ENCODE assay signal across 21 cellular contexts in the genomic region with DNA sequence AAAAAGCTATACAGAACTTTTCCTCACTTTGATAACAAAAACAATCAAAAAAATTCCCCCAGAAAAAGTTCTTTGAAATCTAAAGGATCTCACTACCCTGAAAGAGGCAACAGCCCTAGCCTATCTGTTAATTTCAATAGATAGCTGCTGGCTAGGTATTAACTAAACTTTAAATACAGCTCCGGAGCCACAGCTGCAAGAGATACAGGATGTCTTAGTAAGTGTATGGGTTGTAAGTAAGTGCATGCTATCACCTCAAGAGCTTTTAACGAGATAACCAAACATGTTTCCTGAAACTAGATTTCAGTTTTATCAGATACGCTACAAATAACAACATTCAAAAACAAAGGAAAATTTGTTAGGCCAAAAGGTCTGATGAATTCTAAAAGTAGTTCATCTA.
A peak's percentile ranks its signal among the peaks of the same experiment; 100 is the strongest.
DNase-seq lines count a peak whose midpoint lies in the region; ATAC-seq and TF ChIP-seq lines count a peak whose summit lies in the region.
"Had no signal": no experiment of that assay in that cellular context is flagged by ENCODE, and none has a peak within 500 bp of the region (broad histone marks: within the 10 kb centered on the region; RNA-seq: fewer than 3 reads in every experiment).

No MANE protein-coding gene starts in this region.

- H3K4me2 ChIP-seq in DND-41 (ENCODE audit: insufficient read depth, low read length) (peak overlapping the region; percentile 66), PC-3 (ENCODE audit: low read length) (no peak overlapping the region)
- H3K4me2 ChIP-seq: smooth muscle cell had no signal

- H3K27ac Mint-ChIP-seq in CD4-positive, alpha-beta T cell = no peak overlapping the region
- H3K27ac Mint-ChIP-seq in T-helper 2 cell treated with Interferon-gamma antibody and Interleukin-4, amounts not matched to agents 5 μg/mL and 100 μg/mL, for 36 hours = peak overlapping the region; percentile 84
- H3K27ac Mint-ChIP-seq: endodermal cell had no signal

- CTCF ChIA-PET in CD4-positive, alpha-beta T cell (lab: Charles Lee) = interaction anchor here (0.5 to 0.9 kb wide), 4 partner anchors 15 to 175 kb away, joined by 3 read pairs; no protein-coding TSS in a partner anchor
- CTCF ChIA-PET in PC-3 (lab: Charles Lee) = no interaction called here

- H3F3A ChIP-seq in PC-3 (ENCODE audit: low read length, unreplicated experiment) = no peaks in the 10 kb centered on the region

- H3K36me3 Mint-ChIP-seq in CD4-positive, alpha-beta T cell (ENCODE audit: low read depth) = peaks cover 19% of the 10 kb centered on the region
- H3K36me3 Mint-ChIP-seq in T-helper 2 cell treated with Interferon-gamma antibody and Interleukin-4, amounts not matched to agents 5 μg/mL and 100 μg/mL, for 36 hours (ENCODE audit: low read depth) = peaks cover 16% of the 10 kb centered on the region

- intact Hi-C loops in CD4-positive, alpha-beta T cell (cut with DNase I, micrococcal nuclease) = loop anchor here (1.0 to 5.0 kb wide), 11 partner anchors 13 to 302 kb away; partner anchors contain the start of gene KLF12 (in 1 of the 2)
- intact Hi-C loops in PC-3 (cut with micrococcal nuclease) = no loop called here

- H3K79me2 ChIP-seq in DND-41 (ENCODE audit: insufficient read depth, low read length) (peaks cover 80% of the 10 kb centered on the region), PC-3 (ENCODE audit: low read length) (no peaks in the 10 kb centered on the region)

- POLR2A ChIA-PET in CD4-positive, alpha-beta T cell (lab: Charles Lee) = interaction anchor here (0.7 to 3.2 kb wide), 26 partner anchors 9 to 1341 kb away, joined by 3 to 42 read pairs (median 4); partner anchors contain the start of gene KLF12
- POLR2A ChIA-PET in PC-3 (lab: Charles Lee; ENCODE audit: unreplicated experiment) = no interaction called here

- no TSS peak for BruUV-seq in PC-3 (replicated peaks; lab: Mats Ljungman, UMichigan)

- no peak for TF ChIP-seq CTCF in CD4-positive, alpha-beta T cell (IDR thresholded peaks at IDR 0.05)
- TF ChIP-seq CTCF in DND-41 (IDR thresholded peaks at IDR 0.05; ENCODE audit: borderline replicate concordance, extremely low read depth, low read length, poor library complexity, severe bottlenecking) (no peak), PC-3 (conservative IDR thresholded peaks at IDR 0.05; ENCODE audit: low read depth, low read length) (no peak)

- no peaks in the 10 kb centered on the region for H3K9me2 ChIP-seq in PC-3 (replicated peaks; ENCODE audit: low read length)

- H3K9me3 ChIP-seq in CD4-positive, alpha-beta T cell (ENCODE audit: control insufficient read depth, low read length) = no peaks in the 10 kb centered on the region
- no peaks in the 10 kb centered on the region for H3K9me3 ChIP-seq in DND-41 (ENCODE audit: insufficient read depth, low read length, severe bottlenecking)
- no peaks in the 10 kb centered on the region for H3K9me3 ChIP-seq in effector memory CD4-positive, alpha-beta T cell (ENCODE audit: control insufficient read depth, low read length)
- no peaks in the 10 kb centered on the region for H3K9me3 ChIP-seq in PC-3 (ENCODE audit: low read length)
- H3K9me3 ChIP-seq: prostate gland, tibial artery had no signal

- H3K36me3 ChIP-seq in DND-41 (ENCODE audit: insufficient read depth, low read length) (peaks cover 27% of the 10 kb centered on the region), PC-3 (ENCODE audit: low read depth, low read length) (no peaks in the 10 kb centered on the region)
- H3K36me3 ChIP-seq in effector memory CD4-positive, alpha-beta T cell (ENCODE audit: control insufficient read depth, insufficient read depth, low read length) = peaks cover 9% of the 10 kb centered on the region
- H3K36me3 ChIP-seq: prostate gland, tibial artery had no signal

- no peaks in the 10 kb centered on the region for H3K27me3 ChIP-seq in CD4-positive, alpha-beta T cell (ENCODE audit: control insufficient read depth, insufficient read depth, low read length)
- H3K27me3 ChIP-seq in DND-41 (ENCODE audit: insufficient read depth, low read length, poor library complexity) (no peaks in the 10 kb centered on the region), PC-3 (ENCODE audit: low read length) (no peaks in the 10 kb centered on the region)
- H3K27me3 ChIP-seq in effector memory CD4-positive, alpha-beta T cell (replicated peaks; ENCODE audit: control insufficient read depth, insufficient read depth, low read length, poor library complexity, severe bottlenecking) = no peaks in the 10 kb centered on the region
- H3K27me3 ChIP-seq: tibial artery had no signal

- no peaks in the 10 kb centered on the region for H3K27me3 Mint-ChIP-seq in CD4-positive, alpha-beta T cell
- H3K27me3 Mint-ChIP-seq in T-helper 2 cell treated with Interferon-gamma antibody and Interleukin-4, amounts not matched to agents 5 μg/mL and 100 μg/mL, for 36 hours (ENCODE audit: low read depth) = no peaks in the 10 kb centered on the region

- peak overlapping the region; percentile 85 for H3K4me3 Mint-ChIP-seq in CD4-positive, alpha-beta T cell
- peak overlapping the region; percentile 80 for H3K4me3 Mint-ChIP-seq in T-helper 2 cell treated with Interferon-gamma antibody and Interleukin-4, amounts not matched to agents 5 μg/mL and 100 μg/mL, for 36 hours
- H3K4me3 Mint-ChIP-seq: endodermal cell had no signal

- DNase-seq in CD4-positive, alpha-beta T cell = peak in 1 of 10 experiments; percentile 16
- DNase-seq in DND-41 = peak; percentile 49
- no peak for DNase-seq in T-helper 2 cell treated with Interferon-gamma antibody and Interleukin-4, amounts not matched to agents 5 μg/mL and 100 μg/mL, for 36 hours (ENCODE audit: low spot score)
- DNase-seq in effector memory CD4-positive, alpha-beta T cell = no peak
- DNase-seq in PC-3 = no peak
- no peak for DNase-seq in HuH-7.5 (ENCODE audit: low spot score)
- DNase-seq: activated CD8-positive, alpha-beta memory T cell treated with anti-CD3 and anti-CD28 coated beads, Interleukin-2, amount 50 U/mL, for 4 hours; DMS 273 treated with DMSO at 0.1 percent for 48 hours; endodermal cell; KG1; mammary epithelial cell; NCI-H1048; NCI-H2171; RPMI8226; stimulated activated CD4-positive, alpha-beta T cell treated with anti-CD3 and anti-CD28 coated beads, Interleukin-4, amount 100 ng/mL, for 4 hours; stimulated activated CD8-positive, alpha-beta memory T cell treated with anti-CD3 and anti-CD28 coated beads, Interleukin-4, amount 100 ng/mL, for 48 hours; tibial artery had no signal

- peak; percentile 21 for ATAC-seq in CD4-positive, alpha-beta T cell (ENCODE audit: poor library complexity)
- peak; percentile 59 for ATAC-seq in DND-41 (ENCODE audit: insufficient read depth, low read depth)
- ATAC-seq in HG03135 (IDR thresholded peaks at IDR 0.05; ENCODE audit: unreplicated experiment) = no peak
- no peak for ATAC-seq in PC-3

- H3K4me1 ChIP-seq in DND-41 (ENCODE audit: insufficient read depth, low read length) = peaks cover 70% of the 10 kb centered on the region
- H3K4me1 ChIP-seq in effector memory CD4-positive, alpha-beta T cell (ENCODE audit: control insufficient read depth, insufficient read depth, low read length, poor library complexity, severe bottlenecking) = peaks cover 29% of the 10 kb centered on the region
- no peaks in the 10 kb centered on the region for H3K4me1 ChIP-seq in PC-3 (ENCODE audit: insufficient read depth, low read length)
- H3K4me1 ChIP-seq: prostate gland had no signal

- H3K9me3 Mint-ChIP-seq in CD4-positive, alpha-beta T cell = peaks cover 2% of the 10 kb centered on the region
- H3K9me3 Mint-ChIP-seq in T-helper 2 cell treated with Interferon-gamma antibody and Interleukin-4, amounts not matched to agents 5 μg/mL and 100 μg/mL, for 36 hours = no peaks in the 10 kb centered on the region
- H3K9me3 Mint-ChIP-seq: endodermal cell had no signal

- H3K4me3 ChIP-seq in DND-41 (ENCODE audit: low read depth in 1 of 2, low read length in 2 of 2) (peak overlapping the region in 1 of 2 experiments; percentile 49; a peak in 1 of 4 replicates), PC-3 (ENCODE audit: low read length) (no peak overlapping the region)
- H3K4me3 ChIP-seq in effector memory CD4-positive, alpha-beta T cell (ENCODE audit: insufficient read depth, low read depth, low read length, poor library complexity, severe bottlenecking) = no peak overlapping the region
- H3K4me3 ChIP-seq: prostate gland, smooth muscle cell, tibial artery had no signal

- H4K20me1 ChIP-seq in DND-41 (ENCODE audit: insufficient read depth, low read length) (no peaks in the 10 kb centered on the region), PC-3 (ENCODE audit: low read length) (no peaks in the 10 kb centered on the region)

- peak overlapping the region; percentile 61 for H3K27ac ChIP-seq in CD4-positive, alpha-beta T cell (ENCODE audit: low read depth, low read length)
- H3K27ac ChIP-seq in DND-41 (ENCODE audit: low read length) = peak overlapping the region; percentile 92
- peak overlapping the region; percentile 62 for H3K27ac ChIP-seq in effector memory CD4-positive, alpha-beta T cell (ENCODE audit: insufficient read depth, low read length, poor library complexity, severe bottlenecking)
- no peak overlapping the region for H3K27ac ChIP-seq in PC-3 (ENCODE audit: low read length)
- H3K27ac ChIP-seq: prostate gland, tibial artery, VCaP had no signal

- H3K4me1 Mint-ChIP-seq in CD4-positive, alpha-beta T cell (ENCODE audit: low read depth) = peaks cover 49% of the 10 kb centered on the region
- peaks cover 36% of the 10 kb centered on the region for H3K4me1 Mint-ChIP-seq in T-helper 2 cell treated with Interferon-gamma antibody and Interleukin-4, amounts not matched to agents 5 μg/mL and 100 μg/mL, for 36 hours (ENCODE audit: low read depth)

- H2AFZ ChIP-seq in DND-41 (ENCODE audit: low read depth, low read length) (peak overlapping the region; percentile 66; the same call in 1 of the 2 replicates), PC-3 (ENCODE audit: low read length) (no peak overlapping the region)

- H3K9ac ChIP-seq in DND-41 (ENCODE audit: low read depth, low read length) (peak overlapping the region; percentile 55), PC-3 (ENCODE audit: low read length) (no peak overlapping the region)

Comparison
In these comparisons a context has a peak if more than half of its experiments do, and no peak if none do; other contexts are left out.
1. ATAC-seq: peak in CD4-positive, alpha-beta T cell (single experiment) and DND-41 (single experiment); none in HG03135 (single experiment) and PC-3 (single experiment).